In the genomic region with DNA sequence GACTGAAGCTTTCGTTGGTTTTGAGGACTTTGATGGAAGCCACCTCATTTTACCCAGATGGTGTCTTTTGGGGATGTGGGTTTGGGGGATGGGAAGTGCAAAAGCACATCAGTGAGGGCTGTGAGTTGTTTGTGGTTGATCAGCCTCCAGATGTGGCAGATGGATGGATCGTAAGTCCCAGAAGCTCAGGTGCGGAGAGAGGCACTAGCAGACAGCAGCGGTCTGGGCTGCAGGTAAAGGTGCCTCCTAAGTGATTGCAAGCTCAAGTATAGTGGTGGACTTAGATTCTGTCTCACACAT, we compare ENCODE assay signal across 16 cellular contexts. TPM values are rescaled to one million over a fixed set of nuclear protein-coding genes. Genes with fewer than 3 reads are reported as not detected.
DNase-seq lines count a peak whose midpoint lies in the region; ATAC-seq lines count a peak whose summit lies in the region.
"Had no signal": no experiment of that assay in that cellular context is flagged by ENCODE, and none has a peak within 500 bp of the region (broad histone marks: within the 10 kb centered on the region; RNA-seq: fewer than 3 reads in every experiment).

No MANE protein-coding gene starts in this region.

- peak; percentile 18 for ATAC-seq in T-helper 17 cell
- peak; percentile 21 for ATAC-seq in effector memory CD8-positive, alpha-beta T cell (replicated peaks)
- ATAC-seq in esophagus mucosa = no peak
- ATAC-seq in HG03108 (IDR thresholded peaks at IDR 0.05; ENCODE audit: unreplicated experiment) = no peak

- H3K4me1 Mint-ChIP-seq in activated naive CD4-positive, alpha-beta T cell treated with anti-CD3 and anti-CD28 coated beads, Interleukin-2, amount 10 ng/mL, durations not matched to agents 7 days and 5 days = peaks cover 50% of the 10 kb centered on the region
- H3K4me1 Mint-ChIP-seq in T-helper 17 cell = peaks cover 55% of the 10 kb centered on the region
- H3K4me1 Mint-ChIP-seq in effector memory CD8-positive, alpha-beta T cell (ENCODE audit: low read depth in 2 of 2) = peaks cover 60 to 62% of the 10 kb centered on the region in 2 donors
- H3K4me1 Mint-ChIP-seq in stimulated activated naive CD8-positive, alpha-beta T cell treated with anti-CD3 and anti-CD28 coated beads, Interleukin-15, Interleukin-2, amounts not matched to agents 100 ng/mL and 50 ng/mL, for 24 hours (ENCODE audit: low read depth) = peaks cover 82% of the 10 kb centered on the region

- H3K27ac Mint-ChIP-seq in activated naive CD4-positive, alpha-beta T cell treated with anti-CD3 and anti-CD28 coated beads, Interleukin-2, amount 10 ng/mL, durations not matched to agents 7 days and 5 days = no peak overlapping the region
- peak overlapping the region; percentile 87 for H3K27ac Mint-ChIP-seq in T-helper 17 cell
- H3K27ac Mint-ChIP-seq in effector memory CD8-positive, alpha-beta T cell = peak overlapping the region in 1 of 2 donors; percentile 59
- peak overlapping the region; percentile 56 for H3K27ac Mint-ChIP-seq in stimulated activated naive CD8-positive, alpha-beta T cell treated with anti-CD3 and anti-CD28 coated beads, Interleukin-15, Interleukin-2, amounts not matched to agents 100 ng/mL and 50 ng/mL, for 24 hours
- H3K27ac Mint-ChIP-seq: H9 had no signal

- H3K9me3 Mint-ChIP-seq in activated naive CD4-positive, alpha-beta T cell treated with anti-CD3 and anti-CD28 coated beads, Interleukin-2, amount 10 ng/mL, durations not matched to agents 7 days and 5 days = no peaks in the 10 kb centered on the region
- H3K9me3 Mint-ChIP-seq in effector memory CD8-positive, alpha-beta T cell = no peaks in the 10 kb centered on the region
- H3K9me3 Mint-ChIP-seq in stimulated activated naive CD8-positive, alpha-beta T cell treated with anti-CD3 and anti-CD28 coated beads, Interleukin-15, Interleukin-2, amounts not matched to agents 100 ng/mL and 50 ng/mL, for 24 hours = no peaks in the 10 kb centered on the region

- H3K4me3 Mint-ChIP-seq in activated naive CD4-positive, alpha-beta T cell treated with anti-CD3 and anti-CD28 coated beads, Interleukin-2, amount 10 ng/mL, durations not matched to agents 7 days and 5 days = no peak overlapping the region
- H3K4me3 Mint-ChIP-seq in T-helper 17 cell = no peak overlapping the region
- peak overlapping the region; percentile 17 to 29 for H3K4me3 Mint-ChIP-seq in effector memory CD8-positive, alpha-beta T cell
- H3K4me3 Mint-ChIP-seq in stimulated activated naive CD8-positive, alpha-beta T cell treated with anti-CD3 and anti-CD28 coated beads, Interleukin-15, Interleukin-2, amounts not matched to agents 100 ng/mL and 50 ng/mL, for 24 hours = peak overlapping the region; percentile 14
- H3K4me3 Mint-ChIP-seq: H9 had no signal

- DNase-seq in activated naive CD4-positive, alpha-beta T cell treated with anti-CD3 and anti-CD28 coated beads, Interleukin-2, amount 10 ng/mL, durations not matched to agents 7 days and 5 days = peak; percentile 34
- DNase-seq in activated naive CD4-positive, alpha-beta T cell treated with Interleukin-2 at 50 U/mL for 16 hours = no peak
- DNase-seq in T-helper 17 cell = no peak
- DNase-seq in effector memory CD8-positive, alpha-beta T cell = no peak
- DNase-seq: cerebellar nuclear complex; effector CD4-positive, alpha-beta T cell; H9; IMR-90; MM.1S; NCI-H187; ovary; stimulated activated CD4-positive, alpha-beta T cell treated with anti-CD3 and anti-CD28 coated beads, Interleukin-2, amount 100 ng/mL, for 24 hours had no signal

- no peaks in the 10 kb centered on the region for H3K9me3 ChIP-seq in T-helper 17 cell (ENCODE audit: control insufficient read depth, low read length, poor library complexity, severe bottlenecking)
- H3K9me3 ChIP-seq: ovary, vagina had no signal

- H3K27me3 Mint-ChIP-seq in activated naive CD4-positive, alpha-beta T cell treated with anti-CD3 and anti-CD28 coated beads, Interleukin-2, amount 10 ng/mL, durations not matched to agents 7 days and 5 days = no peaks in the 10 kb centered on the region
- no peaks in the 10 kb centered on the region for H3K27me3 Mint-ChIP-seq in T-helper 17 cell
- no peaks in the 10 kb centered on the region for H3K27me3 Mint-ChIP-seq in effector memory CD8-positive, alpha-beta T cell
- H3K27me3 Mint-ChIP-seq in stimulated activated naive CD8-positive, alpha-beta T cell treated with anti-CD3 and anti-CD28 coated beads, Interleukin-15, Interleukin-2, amounts not matched to agents 100 ng/mL and 50 ng/mL, for 24 hours = no peaks in the 10 kb centered on the region

- H3K36me3 Mint-ChIP-seq in activated naive CD4-positive, alpha-beta T cell treated with anti-CD3 and anti-CD28 coated beads, Interleukin-2, amount 10 ng/mL, durations not matched to agents 7 days and 5 days = peaks cover 32% of the 10 kb centered on the region
- H3K36me3 Mint-ChIP-seq in T-helper 17 cell (ENCODE audit: low read depth) = peaks cover 4% of the 10 kb centered on the region
- peaks cover 16% of the 10 kb centered on the region for H3K36me3 Mint-ChIP-seq in effector memory CD8-positive, alpha-beta T cell (ENCODE audit: insufficient read depth)
- peaks cover 16% of the 10 kb centered on the region for H3K36me3 Mint-ChIP-seq in stimulated activated naive CD8-positive, alpha-beta T cell treated with anti-CD3 and anti-CD28 coated beads, Interleukin-15, Interleukin-2, amounts not matched to agents 100 ng/mL and 50 ng/mL, for 24 hours (ENCODE audit: low read depth)

- CTCF ChIA-PET in activated naive CD4-positive, alpha-beta T cell treated with anti-CD3 and anti-CD28 coated beads, Interleukin-2, amount 10 ng/mL, durations not matched to agents 7 days and 5 days (lab: Charles Lee) = interaction anchor here (1.5 to 1.6 kb wide), 3 partner anchors 13 to 110 kb away, joined by 3 to 4 read pairs (median 3); no protein-coding TSS in a partner anchor

RNA-seq across cellular contexts. Expression of a gene that starts 18.0 kb away (rescaled TPM):
- total RNA-seq in T-helper 17 cell = 10 to 100 TPM; 13.5 to 15.4 TPM
- total RNA-seq in esophagus mucosa = 2.5 TPM

Comparison
In these comparisons a context has a peak if more than half of its experiments do, and no peak if none do; other contexts are left out.
1. H3K4me3 Mint-ChIP-seq: peak in effector memory CD8-positive, alpha-beta T cell (2 of 2) and stimulated activated naive CD8-positive, alpha-beta T cell treated with anti-CD3 and anti-CD28 coated beads, Interleukin-15, Interleukin-2, amounts not matched to agents 100 ng/mL and 50 ng/mL, for 24 hours (single experiment); none in activated naive CD4-positive, alpha-beta T cell treated with anti-CD3 and anti-CD28 coated beads, Interleukin-2, amount 10 ng/mL, durations not matched to agents 7 days and 5 days (single experiment) and T-helper 17 cell (single experiment).
2. ATAC-seq: peak in T-helper 17 cell (single experiment) and effector memory CD8-positive, alpha-beta T cell (single experiment); none in esophagus mucosa (single experiment) and HG03108 (single experiment).